8 cellular contexts compared by ENCODE assay signal in genomic region chr1:27872059-27872801, GRCh38.
A peak's percentile ranks its signal among the peaks of the same experiment; 100 is the strongest.
DNase-seq lines count a peak whose midpoint lies in the region; ATAC-seq and TF ChIP-seq lines count a peak whose summit lies in the region.

TSS of gene THEMIS2 (plus strand) at chr1:27872544. CDS start at chr1:27872572, 28 bp downstream.

- peak; percentile 76 for TF ChIP-seq POLR2A in GM10847 (IDR thresholded peaks at IDR 0.05; ENCODE audit: extremely low read depth, insufficient read length)

- ATAC-seq in HG03159 (IDR thresholded peaks at IDR 0.05; ENCODE audit: unreplicated experiment) = no peak

- peak; percentile 47 to 48 for DNase-seq in Kasumi-1 (lab: John Stamatoyannopoulos, UW)
- DNase-seq in activated CD4-positive, CD25-positive, alpha-beta regulatory T cell treated with anti-CD3 and anti-CD28 coated beads, Interleukin-2, amount 50 U/mL, for 16 hours (ENCODE audit: low read depth, low spot score) = peak; percentile 54
- DNase-seq in caudate nucleus (lab: John Stamatoyannopoulos, UW) = peak in 43 of 61 donors; percentile 6 to 72 (median 43)
- DNase-seq in kidney tubule cell (ENCODE audit: low spot score) = peak; percentile 51
- peak; percentile 54 to 72 for DNase-seq in stimulated activated CD4-positive, alpha-beta T cell treated with anti-CD3 and anti-CD28 coated beads, Interleukin-1b, Interleukin-23, amount 100 ng/mL, for 1 hour (ENCODE audit: low read depth in 2 of 2)
- no peak for DNase-seq in cerebellar cortex (ENCODE audit: low spot score)

- peak within 1 kb of the TSS; percentile 46 for H3K27ac ChIP-seq in caudate nucleus (ENCODE audit: low read depth, low read length)
